1 cellular context compared by ENCODE assay signal in the genomic region with DNA sequence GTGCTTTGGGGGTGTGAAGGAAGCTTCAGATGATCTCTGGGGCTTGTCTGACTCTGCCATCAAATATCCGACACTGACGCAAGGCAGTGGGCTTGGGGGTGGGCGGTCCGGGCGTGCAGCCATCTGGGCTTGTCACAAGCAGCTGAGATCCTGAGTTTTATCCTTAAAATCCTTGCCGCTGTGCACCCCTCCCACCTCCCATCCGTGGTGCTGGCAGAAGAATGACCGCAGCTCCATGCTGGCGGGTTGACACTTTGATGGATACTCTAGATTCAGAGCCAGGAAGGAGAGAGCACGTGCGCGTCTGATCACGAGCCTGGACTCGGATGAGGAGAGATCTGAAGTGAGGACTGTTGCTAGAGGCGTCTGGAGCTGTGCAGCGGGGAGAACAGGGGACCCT.
TF ChIP-seq lines count a peak whose summit lies in the region.

No MANE protein-coding gene starts in this region.

TF ChIP-seq in K562, 482 proteins besides CTCF, POLR2A, EP300 and RAD21 (continued from another document and continues in another):
- TF ChIP-seq, protein P1, sequence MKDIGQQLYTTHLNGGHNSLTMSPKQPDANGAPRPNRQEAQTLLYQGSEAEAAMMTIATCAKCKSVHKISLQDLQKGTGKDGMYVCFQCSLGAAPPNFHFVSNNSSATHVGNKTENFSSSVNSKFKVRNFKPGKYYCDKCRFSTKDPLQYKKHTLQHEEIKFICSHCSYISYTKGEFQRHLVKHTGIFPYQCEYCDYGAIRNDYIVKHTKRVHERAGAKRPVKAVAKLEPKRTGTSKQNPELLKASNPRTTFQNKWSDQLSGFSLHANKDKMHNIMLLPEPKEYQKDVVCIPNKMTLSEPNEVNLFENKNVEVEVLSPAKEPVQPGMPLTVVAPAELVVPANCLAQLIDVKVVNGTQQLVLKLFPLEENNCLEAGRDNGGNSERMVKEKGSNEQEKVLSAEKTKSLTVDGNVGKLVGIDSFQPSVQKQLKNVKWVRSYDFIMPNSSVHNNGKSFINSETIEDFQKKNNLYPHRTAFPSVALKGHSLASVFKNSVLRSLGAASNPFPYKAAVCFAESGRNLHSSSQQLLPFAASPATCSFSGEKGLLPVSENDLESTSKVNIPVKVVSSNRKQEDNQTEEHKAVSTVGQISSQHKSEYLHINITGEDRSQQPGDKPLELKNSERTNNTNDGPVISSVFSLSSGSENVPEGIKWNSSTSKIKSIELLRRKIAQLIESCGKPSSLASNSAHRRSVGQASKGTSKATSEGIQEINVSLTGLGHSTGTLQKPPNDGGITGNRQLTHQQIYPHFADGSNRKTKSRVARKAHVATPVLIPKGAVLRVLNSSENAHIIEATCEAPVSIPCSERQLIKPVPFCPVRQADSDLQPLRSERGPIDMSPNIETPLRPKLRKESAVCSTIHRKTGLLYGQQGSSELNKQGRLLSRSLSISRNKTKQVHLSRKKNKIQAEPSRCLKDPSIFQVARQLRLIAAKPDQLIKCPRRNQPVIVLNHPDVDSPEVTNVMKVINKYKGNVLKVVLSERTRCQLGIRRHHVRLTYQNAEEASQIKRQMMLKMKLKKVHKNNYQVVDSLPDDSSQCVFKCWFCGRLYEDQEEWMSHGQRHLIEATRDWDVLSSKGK (CRISPR knock-in tag; IDR thresholded peaks at IDR 0.05), result no peak
- TF ChIP-seq FOXJ2 (tag; IDR thresholded peaks at IDR 0.05) (no peak), ZKSCAN8 (CRISPR knock-in tag; IDR thresholded peaks at IDR 0.05) (no peak), SRSF7 (optimal IDR thresholded peaks at IDR 0.05; ENCODE audit: low read depth, low read length) (no peak), SMARCE1 (IDR thresholded peaks at IDR 0.05) (no peak), ZNF668 (CRISPR knock-in tag; IDR thresholded peaks at IDR 0.05) (no peak), RBM39 (optimal IDR thresholded peaks at IDR 0.05; ENCODE audit: low read depth, low read length) (no peak), C11orf30 (IDR thresholded peaks at IDR 0.05; ENCODE audit: low read depth) (no peak), ZC3H11A (IDR thresholded peaks at IDR 0.05; ENCODE audit: low read depth, low read length) (no peak), CEBPB (tag; IDR thresholded peaks at IDR 0.05) (no peak), ZNF785 (CRISPR knock-in tag; IDR thresholded peaks at IDR 0.05) (no peak), NR2C1 (IDR thresholded peaks at IDR 0.05) (no peak), NR2C1 (tag; IDR thresholded peaks at IDR 0.05) (no peak), RBM25 (IDR thresholded peaks at IDR 0.05; ENCODE audit: low read depth, low read length, severe bottlenecking) (no peak), SIN3A (IDR thresholded peaks at IDR 0.05; ENCODE audit: borderline replicate concordance in 2 of 2, control insufficient read depth in 1 of 2, low read depth in 2 of 2, low read length in 2 of 2) (no peak), ELF2 (CRISPR knock-in tag; IDR thresholded peaks at IDR 0.05) (no peak), IFI16 (CRISPR knock-in tag; IDR thresholded peaks at IDR 0.05) (no peak), ESRRB (CRISPR knock-in tag; IDR thresholded peaks at IDR 0.05; ENCODE audit: borderline replicate concordance) (no peak), EWSR1 (IDR thresholded peaks at IDR 0.05; ENCODE audit: borderline replicate concordance, low read depth, partially characterized antibody) (no peak), YY1 (IDR thresholded peaks at IDR 0.05; ENCODE audit: borderline replicate concordance in 1 of 3, control insufficient read depth in 1 of 3, extremely low read depth in 1 of 3, insufficient read depth in 3 of 3, insufficient read length in 1 of 3, insufficient replicate concordance in 2 of 3, low read depth in 1 of 3, low read length in 2 of 3) (no peak), ZNF165 (CRISPR knock-in tag; IDR thresholded peaks at IDR 0.05; ENCODE audit: borderline replicate concordance) (no peak), L3MBTL2 (IDR thresholded peaks at IDR 0.05) (peak; percentile 40), MED1 (CRISPR knock-in tag; IDR thresholded peaks at IDR 0.05; ENCODE audit: borderline replicate concordance) (no peak), ZNF274 (IDR thresholded peaks at IDR 0.05; ENCODE audit: borderline replicate concordance, low read depth, low read length) (no peak), RUNX1 (IDR thresholded peaks at IDR 0.05; ENCODE audit: low read depth) (no peak), FOXJ3 (CRISPR knock-in tag; IDR thresholded peaks at IDR 0.05) (no peak), TEAD4 (IDR thresholded peaks at IDR 0.05; ENCODE audit: low read length) (no peak), TEAD4 (CRISPR knock-in tag; IDR thresholded peaks at IDR 0.05; ENCODE audit: borderline replicate concordance) (no peak), NFXL1 (CRISPR knock-in tag; IDR thresholded peaks at IDR 0.05) (no peak), ZNF263 (CRISPR knock-in tag; IDR thresholded peaks at IDR 0.05; ENCODE audit: borderline replicate concordance) (no peak), HNRNPK (IDR thresholded peaks at IDR 0.05; ENCODE audit: low read depth, low read length, poor library complexity, severe bottlenecking) (no peak), BHLHE40 (IDR thresholded peaks at IDR 0.05; ENCODE audit: low read length) (peak; percentile 83)
- TF ChIP-seq, protein P2, sequence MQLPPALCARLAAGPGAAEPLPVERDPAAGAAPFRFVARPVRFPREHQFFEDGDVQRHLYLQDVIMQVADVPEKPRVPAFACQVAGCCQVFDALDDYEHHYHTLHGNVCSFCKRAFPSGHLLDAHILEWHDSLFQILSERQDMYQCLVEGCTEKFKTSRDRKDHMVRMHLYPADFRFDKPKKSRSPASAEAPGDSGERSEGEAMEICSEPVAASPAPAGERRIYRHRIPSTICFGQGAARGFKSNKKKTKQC (CRISPR knock-in tag; IDR thresholded peaks at IDR 0.05), result no peak
- TF ChIP-seq, protein P3, sequence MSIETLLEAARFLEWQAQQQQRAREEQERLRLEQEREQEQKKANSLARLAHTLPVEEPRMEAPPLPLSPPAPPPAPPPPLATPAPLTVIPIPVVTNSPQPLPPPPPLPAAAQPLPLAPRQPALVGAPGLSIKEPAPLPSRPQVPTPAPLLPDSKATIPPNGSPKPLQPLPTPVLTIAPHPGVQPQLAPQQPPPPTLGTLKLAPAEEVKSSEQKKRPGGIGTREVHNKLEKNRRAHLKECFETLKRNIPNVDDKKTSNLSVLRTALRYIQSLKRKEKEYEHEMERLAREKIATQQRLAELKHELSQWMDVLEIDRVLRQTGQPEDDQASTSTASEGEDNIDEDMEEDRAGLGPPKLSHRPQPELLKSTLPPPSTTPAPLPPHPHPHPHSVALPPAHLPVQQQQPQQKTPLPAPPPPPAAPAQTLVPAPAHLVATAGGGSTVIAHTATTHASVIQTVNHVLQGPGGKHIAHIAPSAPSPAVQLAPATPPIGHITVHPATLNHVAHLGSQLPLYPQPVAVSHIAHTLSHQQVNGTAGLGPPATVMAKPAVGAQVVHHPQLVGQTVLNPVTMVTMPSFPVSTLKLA (conservative IDR thresholded peaks at IDR 0.05), result peak; percentile 30 to 58; a peak in 1 of 4 replicates
- TF ChIP-seq, protein P4, sequence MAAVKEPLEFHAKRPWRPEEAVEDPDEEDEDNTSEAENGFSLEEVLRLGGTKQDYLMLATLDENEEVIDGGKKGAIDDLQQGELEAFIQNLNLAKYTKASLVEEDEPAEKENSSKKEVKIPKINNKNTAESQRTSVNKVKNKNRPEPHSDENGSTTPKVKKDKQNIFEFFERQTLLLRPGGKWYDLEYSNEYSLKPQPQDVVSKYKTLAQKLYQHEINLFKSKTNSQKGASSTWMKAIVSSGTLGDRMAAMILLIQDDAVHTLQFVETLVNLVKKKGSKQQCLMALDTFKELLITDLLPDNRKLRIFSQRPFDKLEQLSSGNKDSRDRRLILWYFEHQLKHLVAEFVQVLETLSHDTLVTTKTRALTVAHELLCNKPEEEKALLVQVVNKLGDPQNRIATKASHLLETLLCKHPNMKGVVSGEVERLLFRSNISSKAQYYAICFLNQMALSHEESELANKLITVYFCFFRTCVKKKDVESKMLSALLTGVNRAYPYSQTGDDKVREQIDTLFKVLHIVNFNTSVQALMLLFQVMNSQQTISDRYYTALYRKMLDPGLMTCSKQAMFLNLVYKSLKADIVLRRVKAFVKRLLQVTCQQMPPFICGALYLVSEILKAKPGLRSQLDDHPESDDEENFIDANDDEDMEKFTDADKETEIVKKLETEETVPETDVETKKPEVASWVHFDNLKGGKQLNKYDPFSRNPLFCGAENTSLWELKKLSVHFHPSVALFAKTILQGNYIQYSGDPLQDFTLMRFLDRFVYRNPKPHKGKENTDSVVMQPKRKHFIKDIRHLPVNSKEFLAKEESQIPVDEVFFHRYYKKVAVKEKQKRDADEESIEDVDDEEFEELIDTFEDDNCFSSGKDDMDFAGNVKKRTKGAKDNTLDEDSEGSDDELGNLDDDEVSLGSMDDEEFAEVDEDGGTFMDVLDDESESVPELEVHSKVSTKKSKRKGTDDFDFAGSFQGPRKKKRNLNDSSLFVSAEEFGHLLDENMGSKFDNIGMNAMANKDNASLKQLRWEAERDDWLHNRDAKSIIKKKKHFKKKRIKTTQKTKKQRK (IDR thresholded peaks at IDR 0.05; ENCODE audit: borderline replicate concordance, low read depth, low read length), result no peak
- TF ChIP-seq, protein P5, sequence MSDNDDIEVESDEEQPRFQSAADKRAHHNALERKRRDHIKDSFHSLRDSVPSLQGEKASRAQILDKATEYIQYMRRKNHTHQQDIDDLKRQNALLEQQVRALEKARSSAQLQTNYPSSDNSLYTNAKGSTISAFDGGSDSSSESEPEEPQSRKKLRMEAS (CRISPR knock-in tag; IDR thresholded peaks at IDR 0.05), result peak; percentile 21; the same call in 1 of the 2 replicates
- TF ChIP-seq, protein P6, sequence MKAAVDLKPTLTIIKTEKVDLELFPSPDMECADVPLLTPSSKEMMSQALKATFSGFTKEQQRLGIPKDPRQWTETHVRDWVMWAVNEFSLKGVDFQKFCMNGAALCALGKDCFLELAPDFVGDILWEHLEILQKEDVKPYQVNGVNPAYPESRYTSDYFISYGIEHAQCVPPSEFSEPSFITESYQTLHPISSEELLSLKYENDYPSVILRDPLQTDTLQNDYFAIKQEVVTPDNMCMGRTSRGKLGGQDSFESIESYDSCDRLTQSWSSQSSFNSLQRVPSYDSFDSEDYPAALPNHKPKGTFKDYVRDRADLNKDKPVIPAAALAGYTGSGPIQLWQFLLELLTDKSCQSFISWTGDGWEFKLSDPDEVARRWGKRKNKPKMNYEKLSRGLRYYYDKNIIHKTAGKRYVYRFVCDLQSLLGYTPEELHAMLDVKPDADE (conservative IDR thresholded peaks at IDR 0.05; ENCODE audit: control insufficient read depth, low read depth, low read length), result no peak
- TF ChIP-seq, protein P7, sequence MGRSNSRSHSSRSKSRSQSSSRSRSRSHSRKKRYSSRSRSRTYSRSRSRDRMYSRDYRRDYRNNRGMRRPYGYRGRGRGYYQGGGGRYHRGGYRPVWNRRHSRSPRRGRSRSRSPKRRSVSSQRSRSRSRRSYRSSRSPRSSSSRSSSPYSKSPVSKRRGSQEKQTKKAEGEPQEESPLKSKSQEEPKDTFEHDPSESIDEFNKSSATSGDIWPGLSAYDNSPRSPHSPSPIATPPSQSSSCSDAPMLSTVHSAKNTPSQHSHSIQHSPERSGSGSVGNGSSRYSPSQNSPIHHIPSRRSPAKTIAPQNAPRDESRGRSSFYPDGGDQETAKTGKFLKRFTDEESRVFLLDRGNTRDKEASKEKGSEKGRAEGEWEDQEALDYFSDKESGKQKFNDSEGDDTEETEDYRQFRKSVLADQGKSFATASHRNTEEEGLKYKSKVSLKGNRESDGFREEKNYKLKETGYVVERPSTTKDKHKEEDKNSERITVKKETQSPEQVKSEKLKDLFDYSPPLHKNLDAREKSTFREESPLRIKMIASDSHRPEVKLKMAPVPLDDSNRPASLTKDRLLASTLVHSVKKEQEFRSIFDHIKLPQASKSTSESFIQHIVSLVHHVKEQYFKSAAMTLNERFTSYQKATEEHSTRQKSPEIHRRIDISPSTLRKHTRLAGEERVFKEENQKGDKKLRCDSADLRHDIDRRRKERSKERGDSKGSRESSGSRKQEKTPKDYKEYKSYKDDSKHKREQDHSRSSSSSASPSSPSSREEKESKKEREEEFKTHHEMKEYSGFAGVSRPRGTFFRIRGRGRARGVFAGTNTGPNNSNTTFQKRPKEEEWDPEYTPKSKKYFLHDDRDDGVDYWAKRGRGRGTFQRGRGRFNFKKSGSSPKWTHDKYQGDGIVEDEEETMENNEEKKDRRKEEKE (IDR thresholded peaks at IDR 0.05; ENCODE audit: borderline replicate concordance in 1 of 2, control insufficient read depth in 1 of 2, low read depth in 2 of 2, low read length in 1 of 2), result no peak
- TF ChIP-seq, protein P8, sequence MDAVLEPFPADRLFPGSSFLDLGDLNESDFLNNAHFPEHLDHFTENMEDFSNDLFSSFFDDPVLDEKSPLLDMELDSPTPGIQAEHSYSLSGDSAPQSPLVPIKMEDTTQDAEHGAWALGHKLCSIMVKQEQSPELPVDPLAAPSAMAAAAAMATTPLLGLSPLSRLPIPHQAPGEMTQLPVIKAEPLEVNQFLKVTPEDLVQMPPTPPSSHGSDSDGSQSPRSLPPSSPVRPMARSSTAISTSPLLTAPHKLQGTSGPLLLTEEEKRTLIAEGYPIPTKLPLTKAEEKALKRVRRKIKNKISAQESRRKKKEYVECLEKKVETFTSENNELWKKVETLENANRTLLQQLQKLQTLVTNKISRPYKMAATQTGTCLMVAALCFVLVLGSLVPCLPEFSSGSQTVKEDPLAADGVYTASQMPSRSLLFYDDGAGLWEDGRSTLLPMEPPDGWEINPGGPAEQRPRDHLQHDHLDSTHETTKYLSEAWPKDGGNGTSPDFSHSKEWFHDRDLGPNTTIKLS (IDR thresholded peaks at IDR 0.05; ENCODE audit: borderline replicate concordance, low read depth), result no peak
- TF ChIP-seq, protein P9, sequence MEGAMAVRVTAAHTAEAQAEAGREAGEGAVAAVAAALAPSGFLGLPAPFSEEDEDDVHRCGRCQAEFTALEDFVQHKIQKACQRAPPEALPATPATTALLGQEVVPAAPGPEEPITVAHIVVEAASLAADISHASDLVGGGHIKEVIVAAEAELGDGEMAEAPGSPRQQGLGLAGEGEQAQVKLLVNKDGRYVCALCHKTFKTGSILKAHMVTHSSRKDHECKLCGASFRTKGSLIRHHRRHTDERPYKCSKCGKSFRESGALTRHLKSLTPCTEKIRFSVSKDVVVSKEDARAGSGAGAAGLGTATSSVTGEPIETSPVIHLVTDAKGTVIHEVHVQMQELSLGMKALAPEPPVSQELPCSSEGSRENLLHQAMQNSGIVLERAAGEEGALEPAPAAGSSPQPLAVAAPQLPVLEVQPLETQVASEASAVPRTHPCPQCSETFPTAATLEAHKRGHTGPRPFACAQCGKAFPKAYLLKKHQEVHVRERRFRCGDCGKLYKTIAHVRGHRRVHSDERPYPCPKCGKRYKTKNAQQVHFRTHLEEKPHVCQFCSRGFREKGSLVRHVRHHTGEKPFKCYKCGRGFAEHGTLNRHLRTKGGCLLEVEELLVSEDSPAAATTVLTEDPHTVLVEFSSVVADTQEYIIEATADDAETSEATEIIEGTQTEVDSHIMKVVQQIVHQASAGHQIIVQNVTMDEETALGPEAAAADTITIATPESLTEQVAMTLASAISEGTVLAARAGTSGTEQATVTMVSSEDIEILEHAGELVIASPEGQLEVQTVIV (CRISPR knock-in tag; IDR thresholded peaks at IDR 0.05; ENCODE audit: borderline replicate concordance), result no peak
- TF ChIP-seq, protein P10, sequence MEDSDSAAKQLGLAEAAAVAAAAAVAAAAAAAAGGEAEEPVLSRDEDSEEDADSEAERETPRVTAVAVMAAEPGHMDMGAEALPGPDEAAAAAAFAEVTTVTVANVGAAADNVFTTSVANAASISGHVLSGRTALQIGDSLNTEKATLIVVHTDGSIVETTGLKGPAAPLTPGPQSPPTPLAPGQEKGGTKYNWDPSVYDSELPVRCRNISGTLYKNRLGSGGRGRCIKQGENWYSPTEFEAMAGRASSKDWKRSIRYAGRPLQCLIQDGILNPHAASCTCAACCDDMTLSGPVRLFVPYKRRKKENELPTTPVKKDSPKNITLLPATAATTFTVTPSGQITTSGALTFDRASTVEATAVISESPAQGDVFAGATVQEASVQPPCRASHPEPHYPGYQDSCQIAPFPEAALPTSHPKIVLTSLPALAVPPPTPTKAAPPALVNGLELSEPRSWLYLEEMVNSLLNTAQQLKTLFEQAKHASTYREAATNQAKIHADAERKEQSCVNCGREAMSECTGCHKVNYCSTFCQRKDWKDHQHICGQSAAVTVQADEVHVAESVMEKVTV (CRISPR knock-in tag; IDR thresholded peaks at IDR 0.05), result no peak
